ENCODE assay signal across 8 cellular contexts in genomic region chr12:53441040-53441833, GRCh38.
DNase-seq lines count a peak whose midpoint lies in the region; ATAC-seq and TF ChIP-seq lines count a peak whose summit lies in the region.

Gene PRR13 (plus strand): TSS chr12:53441734. CDS start chr12:53442715, 981 bp downstream.

- ATAC-seq in GM19025 (IDR thresholded peaks at IDR 0.05; ENCODE audit: low read depth, unreplicated experiment) (peak; percentile 99), HG03342 (IDR thresholded peaks at IDR 0.05; ENCODE audit: unreplicated experiment) (peak; percentile 99)
- ATAC-seq in central memory CD8-positive, alpha-beta T cell (replicated peaks; ENCODE audit: extremely low read depth, poor library complexity, severe bottlenecking), result peak; percentile 99

- DNase-seq in AG09319 (ENCODE audit: extremely low read depth, low read depth), result peak; percentile 99
- DNase-seq in NCI-H446 (lab: John Stamatoyannopoulos, UW), result peak; percentile 94 to 99
- DNase-seq in activated CD4-positive, CD25-positive, alpha-beta regulatory T cell treated with anti-CD3 and anti-CD28 coated beads, Interleukin-2, amount 50 U/mL, for 16 hours (ENCODE audit: low read depth, low spot score), result peak; percentile 94
- DNase-seq in central memory CD8-positive, alpha-beta T cell (ENCODE audit: low spot score in 2 of 2), result peak; percentile 89 to 96
- peak; percentile 100 for DNase-seq in iris pigment epithelial cell (ENCODE audit: low read depth)
- peak; percentile 99 for DNase-seq in stimulated activated CD4-positive, alpha-beta T cell treated with anti-CD3 and anti-CD28 coated beads, Interleukin-12 subunit alpha, Interleukin-12 subunit beta, amount 100 ng/mL, for 4 hours

- H3K4me3 Mint-ChIP-seq in central memory CD8-positive, alpha-beta T cell, result peak within 1 kb of the TSS; percentile 97

- peaks cover 42% of the 10 kb centered on the region for H3K4me1 Mint-ChIP-seq in central memory CD8-positive, alpha-beta T cell

- peaks cover 36% of the 10 kb centered on the region for H3K36me3 Mint-ChIP-seq in central memory CD8-positive, alpha-beta T cell (ENCODE audit: insufficient read depth)

- TF ChIP-seq CTCF in AG09319 (IDR thresholded peaks at IDR 0.05; ENCODE audit: low read depth, low read length), result no peak

- no peaks in the 10 kb centered on the region for H3K27me3 Mint-ChIP-seq in central memory CD8-positive, alpha-beta T cell

- peak within 1 kb of the TSS; percentile 96 for H3K27ac Mint-ChIP-seq in central memory CD8-positive, alpha-beta T cell (ENCODE audit: low read depth)

- no peaks in the 10 kb centered on the region for H3K9me3 Mint-ChIP-seq in central memory CD8-positive, alpha-beta T cell

Comparison
In these comparisons a context has a peak if more than half of its experiments do, and no peak if none do; other contexts are left out.
1. Peak in every context shown above with its lines: DNase-seq and ATAC-seq.